Comparison of ENCODE assay signal across 6 cellular contexts in genomic region chr21:23249760-23250159, GRCh38.
"Had no signal": no experiment of that assay in that cellular context is flagged by ENCODE, and none has a peak within 500 bp of the region (broad histone marks: within the 10 kb centered on the region; RNA-seq: fewer than 3 reads in every experiment).

No MANE protein-coding gene starts in this region.

- FAIRE-seq: H1, H54 had no signal

- H2AFZ ChIP-seq: GM23338 had no signal

- H3K4me2 ChIP-seq: GM23338 had no signal

- H3K4me3 ChIP-seq: GM23338 had no signal

- ATAC-seq: GM23338 had no signal

- DNase-seq: H9, HCEC 1CT, IMR-90 had no signal

- H3K9me3 Mint-ChIP-seq: GM23338, H9 had no signal

- H3K4me3 Mint-ChIP-seq: GM23338, H9 had no signal
